Comparison of ENCODE assay signal across 1 cellular context in genomic region chr12:98466970-98467369, GRCh38.
TF ChIP-seq lines count a peak whose summit lies in the region.

No MANE protein-coding gene starts in this region.

TF ChIP-seq in GM12878, 131 proteins besides CTCF, POLR2A, EP300 and RAD21 (continued from another document):
- TF ChIP-seq ZBTB33 (IDR thresholded peaks at IDR 0.05): no peak
